8 cellular contexts compared by ENCODE assay signal in the genomic region with DNA sequence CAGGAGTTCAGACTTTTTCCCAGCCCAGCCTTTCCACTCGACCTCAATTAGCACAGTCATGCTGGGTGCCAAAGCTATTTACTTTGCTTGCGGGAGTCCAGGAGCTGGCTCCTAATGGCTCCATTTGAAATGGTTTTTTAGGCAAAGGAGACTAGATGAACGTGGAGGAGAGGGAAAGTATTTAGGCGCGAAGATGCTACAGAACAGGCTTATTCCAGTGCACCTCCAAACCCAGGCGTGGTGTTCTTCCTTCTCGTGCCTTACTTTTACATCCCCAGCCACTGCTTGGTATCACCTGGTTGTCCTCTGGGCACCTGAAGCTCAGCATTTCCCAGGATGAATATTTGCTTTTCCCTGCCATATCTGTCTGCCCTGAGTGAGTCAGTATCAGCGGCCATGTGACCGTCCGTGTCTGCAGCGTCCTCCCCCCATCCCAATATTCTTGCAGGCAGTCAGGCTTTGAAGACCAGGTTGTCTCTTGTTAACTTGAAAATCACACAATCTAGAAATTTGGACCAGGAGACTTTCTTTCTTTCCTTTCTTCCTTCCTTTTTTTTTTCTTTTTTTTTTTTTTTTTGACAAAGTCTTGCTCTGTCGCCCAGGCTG.
A peak's percentile ranks its signal among the peaks of the same experiment; 100 is the strongest.
DNase-seq lines count a peak whose midpoint lies in the region; ATAC-seq and TF ChIP-seq lines count a peak whose summit lies in the region.

No MANE protein-coding gene starts in this region.

- no peaks in the 10 kb centered on the region for H3K27me3 Mint-ChIP-seq in osteocyte (ENCODE audit: unreplicated experiment)

- TF ChIP-seq CTCF in osteocyte (IDR thresholded peaks at IDR 0.05) = no peak

- H3K9me3 Mint-ChIP-seq in osteocyte (ENCODE audit: unreplicated experiment) = no peaks in the 10 kb centered on the region

- no peaks in the 10 kb centered on the region for H3K9me3 ChIP-seq in effector memory CD4-positive, alpha-beta T cell (ENCODE audit: control insufficient read depth, low read length)

- peak; percentile 1 for ATAC-seq in GM18508 (IDR thresholded peaks at IDR 0.05; ENCODE audit: insufficient read depth, unreplicated experiment)

- peak overlapping the region; percentile 85 for H3K27ac ChIP-seq in effector memory CD4-positive, alpha-beta T cell (ENCODE audit: insufficient read depth, low read length, poor library complexity, severe bottlenecking)

- peak overlapping the region; percentile 64 for H3K4me3 ChIP-seq in effector memory CD4-positive, alpha-beta T cell (ENCODE audit: insufficient read depth, low read depth, low read length, poor library complexity, severe bottlenecking)

- peaks cover 19% of the 10 kb centered on the region for H3K4me1 Mint-ChIP-seq in osteocyte (ENCODE audit: unreplicated experiment)

- DNase-seq in NCI-H774 (lab: John Stamatoyannopoulos, UW) (peak; percentile 67), osteocyte (ENCODE audit: extremely low spot score, unreplicated experiment) (peak; percentile 27), GF-D8 (lab: John Stamatoyannopoulos, UW) (no peak), HPDE6-E6E7 (ENCODE audit: extremely low spot score) (no peak), NCI-H2171 (lab: John Stamatoyannopoulos, UW) (no peak), T-helper 9 cell (no peak)
- DNase-seq in effector memory CD4-positive, alpha-beta T cell = no peak

- H3K27ac Mint-ChIP-seq in osteocyte (ENCODE audit: unreplicated experiment) = peak overlapping the region; percentile 84

- no peaks in the 10 kb centered on the region for H3K36me3 Mint-ChIP-seq in osteocyte (ENCODE audit: unreplicated experiment)

- no peaks in the 10 kb centered on the region for H3K27me3 ChIP-seq in effector memory CD4-positive, alpha-beta T cell (replicated peaks; ENCODE audit: control insufficient read depth, insufficient read depth, low read length, poor library complexity, severe bottlenecking)

- H3K4me3 Mint-ChIP-seq in osteocyte (ENCODE audit: unreplicated experiment) = peak overlapping the region; percentile 58

- no peaks in the 10 kb centered on the region for H3K36me3 ChIP-seq in effector memory CD4-positive, alpha-beta T cell (ENCODE audit: control insufficient read depth, insufficient read depth, low read length)

- H3K4me1 ChIP-seq in effector memory CD4-positive, alpha-beta T cell (ENCODE audit: control insufficient read depth, insufficient read depth, low read length, poor library complexity, severe bottlenecking) = peaks cover 9% of the 10 kb centered on the region

Comparison
In these comparisons a context has a peak if more than half of its experiments do, and no peak if none do; other contexts are left out.
1. DNase-seq: peak in NCI-H774 (single experiment) and osteocyte (single experiment); none in effector memory CD4-positive, alpha-beta T cell (0 of 3), GF-D8 (single experiment), HPDE6-E6E7 (single experiment), NCI-H2171 (single experiment) and T-helper 9 cell (single experiment).